In the genomic region with DNA sequence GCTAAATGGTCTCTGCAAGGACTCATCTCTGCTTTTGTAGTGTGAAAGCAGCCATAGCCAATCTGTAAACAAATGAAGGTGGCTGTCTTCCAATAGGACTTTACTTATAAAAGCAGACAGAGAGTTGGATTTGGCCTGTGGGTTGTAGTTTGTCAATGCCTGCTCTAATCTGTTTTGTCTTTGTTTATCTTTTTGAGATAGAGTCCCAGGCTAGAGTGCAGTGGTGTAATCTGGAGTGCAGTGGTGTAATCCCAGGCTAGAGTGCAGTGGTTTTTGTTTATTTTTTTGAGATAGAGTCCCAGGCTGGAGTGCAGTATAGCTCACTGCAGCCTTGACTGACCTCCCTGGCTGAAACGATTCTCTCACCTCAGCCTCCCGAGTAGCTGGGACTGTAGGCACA, we compare ENCODE assay signal across 12 cellular contexts. TPM values are rescaled to one million over a fixed set of nuclear protein-coding genes. Genes with fewer than 3 reads are reported as not detected.
DNase-seq lines count a peak whose midpoint lies in the region; ATAC-seq and TF ChIP-seq lines count a peak whose summit lies in the region.
"Had no signal": no experiment of that assay in that cellular context is flagged by ENCODE, and none has a peak within 500 bp of the region (broad histone marks: within the 10 kb centered on the region; RNA-seq: fewer than 3 reads in every experiment).

No MANE protein-coding gene starts in this region.

- H3K9me3 Mint-ChIP-seq in activated CD4-positive, alpha-beta T cell treated with anti-CD3 and anti-CD28 coated beads, Interleukin-2, amount 10 ng/mL, durations not matched to agents 24 days and 14 days: no peaks in the 10 kb centered on the region
- H3K9me3 Mint-ChIP-seq: activated B cell treated with CpG ODN at 0.5 μM for 24 hours had no signal

- H3K36me3 Mint-ChIP-seq in activated CD4-positive, alpha-beta T cell treated with anti-CD3 and anti-CD28 coated beads, Interleukin-2, amount 10 ng/mL, durations not matched to agents 24 days and 14 days (ENCODE audit: low read depth): peaks cover 40% of the 10 kb centered on the region

- no peak overlapping the region for H2AFZ ChIP-seq in osteoblast (ENCODE audit: low read length)

- no peak overlapping the region for H3K4me2 ChIP-seq in osteoblast (ENCODE audit: insufficient read depth, low read length)

- H4K20me1 ChIP-seq in osteoblast (ENCODE audit: insufficient read depth, low read length): peaks cover 73% of the 10 kb centered on the region

- H3K36me3 ChIP-seq in osteoblast (ENCODE audit: insufficient read depth, low read length): no peaks in the 10 kb centered on the region

- H3K79me2 ChIP-seq in osteoblast (ENCODE audit: insufficient read depth, low read length): peaks cover 97% of the 10 kb centered on the region

- peak overlapping the region; percentile 22 for H3K4me3 Mint-ChIP-seq in activated CD4-positive, alpha-beta T cell treated with anti-CD3 and anti-CD28 coated beads, Interleukin-2, amount 10 ng/mL, durations not matched to agents 24 days and 14 days

- peaks cover 42% of the 10 kb centered on the region for H3K4me1 ChIP-seq in osteoblast (ENCODE audit: insufficient read depth, low read length)

- peak overlapping the region; percentile 96 for H3K27ac ChIP-seq in osteoblast (ENCODE audit: low read depth, low read length)

- no peaks in the 10 kb centered on the region for H3K27me3 Mint-ChIP-seq in activated CD4-positive, alpha-beta T cell treated with anti-CD3 and anti-CD28 coated beads, Interleukin-2, amount 10 ng/mL, durations not matched to agents 24 days and 14 days
- H3K27me3 Mint-ChIP-seq: activated B cell treated with CpG ODN at 0.5 μM for 24 hours had no signal

- H3K4me3 ChIP-seq in fibroblast of pulmonary artery (replicated peaks; ENCODE audit: low read depth, low read length): no peak overlapping the region
- H3K4me3 ChIP-seq in osteoblast (ENCODE audit: insufficient read depth, low read length): no peak overlapping the region

- peaks cover 85% of the 10 kb centered on the region for H3K4me1 Mint-ChIP-seq in activated CD4-positive, alpha-beta T cell treated with anti-CD3 and anti-CD28 coated beads, Interleukin-2, amount 10 ng/mL, durations not matched to agents 24 days and 14 days

- H3K27me3 ChIP-seq in osteoblast (ENCODE audit: insufficient read depth, low read length): no peaks in the 10 kb centered on the region
- H3K27me3 ChIP-seq: dorsolateral prefrontal cortex had no signal

- no peak for DNase-seq in activated CD4-positive, alpha-beta T cell treated with anti-CD3 and anti-CD28 coated beads, Interleukin-2, amount 10 ng/mL, durations not matched to agents 24 days and 14 days
- no peak for DNase-seq in activated CD4-positive, alpha-beta T cell treated with anti-CD3 and anti-CD28 coated beads for 4 hours
- DNase-seq in M059J (ENCODE audit: low read depth): peak; percentile 43
- DNase-seq in fibroblast of pulmonary artery (ENCODE audit: low read depth): peak; percentile 38
- DNase-seq in osteoblast (ENCODE audit: insufficient read length, low spot score, missing footprints): no peak
- DNase-seq in COR-L47 (lab: John Stamatoyannopoulos, UW): no peak
- DNase-seq in Kasumi-1 (lab: John Stamatoyannopoulos, UW): no peak
- DNase-seq: activated B cell treated with CpG ODN at 0.5 μM for 24 hours; activated naive CD4-positive, alpha-beta T cell; dorsolateral prefrontal cortex; MM.1S had no signal

- no peak for ATAC-seq in HG03432 (IDR thresholded peaks at IDR 0.05; ENCODE audit: unreplicated experiment)

- H3K9me3 ChIP-seq in osteoblast (ENCODE audit: low read depth, low read length): no peaks in the 10 kb centered on the region

- no peak overlapping the region for H3K27ac Mint-ChIP-seq in activated CD4-positive, alpha-beta T cell treated with anti-CD3 and anti-CD28 coated beads, Interleukin-2, amount 10 ng/mL, durations not matched to agents 24 days and 14 days

- TF ChIP-seq CTCF in fibroblast of pulmonary artery (IDR thresholded peaks at IDR 0.05; ENCODE audit: low read length, missing control alignments) (no peak), osteoblast (IDR thresholded peaks at IDR 0.05; ENCODE audit: extremely low read depth, low read depth, low read length) (no peak)

- intact Hi-C loops in activated CD4-positive, alpha-beta T cell treated with anti-CD3 and anti-CD28 coated beads, Interleukin-2, amount 10 ng/mL, durations not matched to agents 24 days and 14 days (cut with micrococcal nuclease): loop anchor here (10.0 kb wide), 1 partner anchor 116 kb away; no protein-coding TSS in a partner anchor

RNA-seq across cellular contexts. Expression of a gene that starts 8.6 kb away (rescaled TPM):
- total RNA-seq in activated CD4-positive, alpha-beta T cell treated with anti-CD3 and anti-CD28 coated beads, Interleukin-2, amount 10 ng/mL, durations not matched to agents 24 days and 14 days: 124 and 132 TPM in 2 replicates
- total RNA-seq in M059J (2014; rRNA removed; shearing (Covaris generic)): 67.4 and 104 TPM in 2 replicates
- total RNA-seq in osteoblast: 131 and 151 TPM in 2 replicates

Comparison
In these comparisons a context has a peak if more than half of its experiments do, and no peak if none do; other contexts are left out.
1. DNase-seq: peak in M059J (single experiment) and fibroblast of pulmonary artery (single experiment); none in activated CD4-positive, alpha-beta T cell treated with anti-CD3 and anti-CD28 coated beads, Interleukin-2, amount 10 ng/mL, durations not matched to agents 24 days and 14 days (single experiment), activated CD4-positive, alpha-beta T cell treated with anti-CD3 and anti-CD28 coated beads for 4 hours (0 of 2), osteoblast (single experiment), COR-L47 (single experiment) and Kasumi-1 (0 of 2).